Comparison of ENCODE assay signal across 8 cellular contexts in the genomic region with DNA sequence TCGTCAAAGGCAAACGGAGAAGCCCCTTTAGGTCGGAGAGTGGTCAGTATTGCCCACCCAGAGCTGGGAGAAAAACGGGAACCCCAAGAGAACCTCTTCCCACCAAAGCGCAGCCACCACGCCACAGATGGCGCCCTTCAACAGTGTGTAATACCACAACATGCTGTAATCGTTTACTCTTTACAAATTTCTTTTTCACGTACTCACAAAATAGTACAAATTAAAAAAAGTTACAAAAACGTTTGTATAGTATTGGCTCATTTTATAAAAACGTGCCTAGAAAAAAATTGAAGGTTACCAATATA. TPM values are rescaled to one million over a fixed set of nuclear protein-coding genes. Genes with fewer than 3 reads are reported as not detected.
DNase-seq lines count a peak whose midpoint lies in the region; ATAC-seq and TF ChIP-seq lines count a peak whose summit lies in the region.

No MANE protein-coding gene starts in this region.

- H3K4me3 Mint-ChIP-seq in CD4-positive, alpha-beta T cell = peak overlapping the region; percentile 98

- H3K4me3 ChIP-seq in adrenal gland = peak overlapping the region in 3 of 4 donors; percentile 5 to 96 (median 79)
- H3K4me3 ChIP-seq in hepatocyte = peak overlapping the region; percentile 87
- H3K4me3 ChIP-seq in sigmoid colon = peak overlapping the region; percentile 86 to 99 (median 99)

- H3K27me3 ChIP-seq in CD4-positive, alpha-beta T cell (ENCODE audit: control insufficient read depth, insufficient read depth, low read length) = no peaks in the 10 kb centered on the region
- H3K27me3 ChIP-seq in adrenal gland = no peaks in the 10 kb centered on the region
- H3K27me3 ChIP-seq in hepatocyte = no peaks in the 10 kb centered on the region
- H3K27me3 ChIP-seq in sigmoid colon = no peaks in the 10 kb centered on the region

- peaks cover 34% of the 10 kb centered on the region for H3K36me3 Mint-ChIP-seq in CD4-positive, alpha-beta T cell (ENCODE audit: low read depth)

- H3K36me3 ChIP-seq in adrenal gland (replicated peaks in 1 of 2) (no peaks in the 10 kb centered on the region), hepatocyte (replicated peaks; ENCODE audit: insufficient read depth, low read depth) (no peaks in the 10 kb centered on the region), sigmoid colon (no peaks in the 10 kb centered on the region)

- H3K4me1 Mint-ChIP-seq in CD4-positive, alpha-beta T cell (ENCODE audit: low read depth) = peaks cover 50% of the 10 kb centered on the region

- intact Hi-C loops in CD4-positive, alpha-beta T cell (cut with DNase I, micrococcal nuclease) = loop anchor here (1.0 to 10.0 kb wide), 5 partner anchors 31 to 1179 kb away; a partner anchor contains a TSS
- intact Hi-C loops in adrenal gland (cut with DNase I) (loop anchor here in 1 of 2 donors (10.0 kb wide), 2 partner anchors 59 to 101 kb away; no protein-coding TSS in a partner anchor), sigmoid colon (cut with DNase I) (loop anchor here (1.0 to 2.0 kb wide), 2 partner anchors 29 to 53 kb away; a partner anchor contains a TSS)

- POLR2A ChIA-PET in CD4-positive, alpha-beta T cell (lab: Charles Lee) = interaction anchor here (0.8 to 5.9 kb wide), 32 partner anchors 8 to 1185 kb away, joined by 3 to 309 read pairs (median 26); a partner anchor contains a TSS

- H3K27me3 Mint-ChIP-seq in CD4-positive, alpha-beta T cell = no peaks in the 10 kb centered on the region

- no peak for TF ChIP-seq POLR2A in adrenal gland (IDR thresholded peaks at IDR 0.05)
- TF ChIP-seq POLR2A in sigmoid colon (IDR thresholded peaks at IDR 0.05) = no peak

- no peaks in the 10 kb centered on the region for H3K9me2 ChIP-seq in hepatocyte (replicated peaks; ENCODE audit: insufficient read depth)

- peak overlapping the region; percentile 28 for H2AFZ ChIP-seq in hepatocyte

- no peak for TF ChIP-seq EP300 in sigmoid colon (IDR thresholded peaks at IDR 0.05)

- peaks cover 20% of the 10 kb centered on the region for H4K20me1 ChIP-seq in hepatocyte (ENCODE audit: insufficient read depth, poor library complexity, severe bottlenecking)

- H3K27ac Mint-ChIP-seq in CD4-positive, alpha-beta T cell = peak overlapping the region; percentile 99

- DNase-seq in CD4-positive, alpha-beta T cell = peak in 8 of 10 experiments; percentile 17 to 48 (median 34)
- DNase-seq in NCI-H1694 treated with DMSO at 0.1 percent for 48 hours (lab: John Stamatoyannopoulos, UW) (peak; percentile 56), adrenal gland (no peak), hepatocyte (ENCODE audit: low spot score) (no peak), sigmoid colon (no peak), RKO (ENCODE audit: low spot score) (no peak), iPS-NIHi7 (ENCODE audit: extremely low spot score) (no peak)

- peak overlapping the region; percentile 100 for H3K27ac ChIP-seq in CD4-positive, alpha-beta T cell (ENCODE audit: low read depth, low read length)
- H3K27ac ChIP-seq in adrenal gland (peak overlapping the region; percentile 98 to 100 (median 99)), hepatocyte (peak overlapping the region; percentile 100), sigmoid colon (peak overlapping the region; percentile 90 to 100 (median 100))

- CTCF ChIA-PET in CD4-positive, alpha-beta T cell (lab: Charles Lee) = interaction anchor here (0.7 to 5.5 kb wide), 17 partner anchors 11 to 117 kb away, joined by 3 to 71 read pairs (median 4); a partner anchor contains a TSS

- TF ChIP-seq CTCF in CD4-positive, alpha-beta T cell (IDR thresholded peaks at IDR 0.05) = no peak
- TF ChIP-seq CTCF in adrenal gland (IDR thresholded peaks at IDR 0.05) (no peak), hepatocyte (IDR thresholded peaks at IDR 0.05; ENCODE audit: poor library complexity) (peak; percentile 47), sigmoid colon (IDR thresholded peaks at IDR 0.05) (peak in 1 of 4 experiments; percentile 24)

- H3K9me3 ChIP-seq in CD4-positive, alpha-beta T cell (ENCODE audit: control insufficient read depth, low read length) = no peaks in the 10 kb centered on the region
- H3K9me3 ChIP-seq in adrenal gland (replicated peaks in 1 of 3) (no peaks in the 10 kb centered on the region), hepatocyte (ENCODE audit: low read depth) (no peaks in the 10 kb centered on the region), sigmoid colon (no peaks in the 10 kb centered on the region)

- ATAC-seq in CD4-positive, alpha-beta T cell (ENCODE audit: poor library complexity) = peak; percentile 8
- ATAC-seq in GM18909 (IDR thresholded peaks at IDR 0.05; ENCODE audit: poor library complexity, unreplicated experiment) = peak; percentile 7

- WGBS in adrenal gland, 4 donors = 0 to 1% (median 0%) methylated on average over 11 of the region's 11 CpGs
- under 1% methylated on average over 11 of the region's 11 CpGs for WGBS in hepatocyte (ENCODE audit: low lambda C conversion rate, missing lambda C conversion rate)
- WGBS in sigmoid colon, 2 donors = 0% methylated on average over 11 of the region's 11 CpGs

- peak overlapping the region; percentile 80 for H3K4me2 ChIP-seq in hepatocyte

- H3K79me2 ChIP-seq in hepatocyte = peaks cover 37% of the 10 kb centered on the region

- peaks cover 18 to 30% of the 10 kb centered on the region in 2 donors for H3K4me1 ChIP-seq in adrenal gland (replicated peaks in 1 of 2)
- peaks cover 28% of the 10 kb centered on the region for H3K4me1 ChIP-seq in hepatocyte (ENCODE audit: insufficient read depth)
- peaks cover 0 to 32% (median 29%) of the 10 kb centered on the region in 4 donors for H3K4me1 ChIP-seq in sigmoid colon

- no peaks in the 10 kb centered on the region for H3K9me3 Mint-ChIP-seq in CD4-positive, alpha-beta T cell

RNA-seq across cellular contexts. Expression of a gene that starts 0.8 kb away (rescaled TPM):
- 10 to 100 TPM; 53.3 to 57.8 TPM for total RNA-seq in CD4-positive, alpha-beta T cell
- total RNA-seq in adrenal gland = 100 to 1,000 TPM in 2 of 8 donors, 10 to 100 TPM in 6; 54.4 to 119 (median 82.4) TPM
- 10 to 100 TPM; 41.1 to 87.6 (median 52.7) TPM for polyA plus RNA-seq in adrenal gland
- 88.3 and 112 TPM in 2 replicates for total RNA-seq in hepatocyte
- 87.3 and 90.2 TPM in 2 replicates for polyA plus RNA-seq in hepatocyte
- total RNA-seq in sigmoid colon = 100 to 1,000 TPM in 2 of 4 donors, 10 to 100 TPM in 2; 88.1 to 103 (median 98.1) TPM
- polyA plus RNA-seq in sigmoid colon = 10 to 100 TPM; 46.7 to 88.3 (median 69.7) TPM

RNA-seq across cellular contexts. Expression of a gene that starts 52.7 kb away (rescaled TPM):
- total RNA-seq in CD4-positive, alpha-beta T cell = 100 to 1,000 TPM; 162 to 167 TPM
- total RNA-seq in adrenal gland (100 to 1,000 TPM in 4 of 8 donors, 10 to 100 TPM in 4; 22.6 to 131 (median 70.2) TPM), hepatocyte (54.9 and 56.1 TPM in 2 replicates), sigmoid colon (10 to 100 TPM; 69.2 to 82.1 (median 74.5) TPM)
- polyA plus RNA-seq in adrenal gland (100 to 1,000 TPM; 175 to 223 (median 212) TPM), hepatocyte (48.5 and 59.5 TPM in 2 replicates), sigmoid colon (100 to 1,000 TPM; 130 to 261 (median 131) TPM)

Comparison
In these comparisons a context has a peak if more than half of its experiments do, and no peak if none do; other contexts are left out.
1. DNase-seq: peak in CD4-positive, alpha-beta T cell (8 of 10) and NCI-H1694 treated with DMSO at 0.1 percent for 48 hours (single experiment); none in adrenal gland (0 of 7), hepatocyte (single experiment), sigmoid colon (single experiment), RKO (single experiment) and iPS-NIHi7 (single experiment).
2. Peak in every context shown above with its lines, with median percentiles within 50 percentile points of each other: H3K27ac ChIP-seq and H3K4me3 ChIP-seq.